1 cellular context compared by ENCODE assay signal in the genomic region with DNA sequence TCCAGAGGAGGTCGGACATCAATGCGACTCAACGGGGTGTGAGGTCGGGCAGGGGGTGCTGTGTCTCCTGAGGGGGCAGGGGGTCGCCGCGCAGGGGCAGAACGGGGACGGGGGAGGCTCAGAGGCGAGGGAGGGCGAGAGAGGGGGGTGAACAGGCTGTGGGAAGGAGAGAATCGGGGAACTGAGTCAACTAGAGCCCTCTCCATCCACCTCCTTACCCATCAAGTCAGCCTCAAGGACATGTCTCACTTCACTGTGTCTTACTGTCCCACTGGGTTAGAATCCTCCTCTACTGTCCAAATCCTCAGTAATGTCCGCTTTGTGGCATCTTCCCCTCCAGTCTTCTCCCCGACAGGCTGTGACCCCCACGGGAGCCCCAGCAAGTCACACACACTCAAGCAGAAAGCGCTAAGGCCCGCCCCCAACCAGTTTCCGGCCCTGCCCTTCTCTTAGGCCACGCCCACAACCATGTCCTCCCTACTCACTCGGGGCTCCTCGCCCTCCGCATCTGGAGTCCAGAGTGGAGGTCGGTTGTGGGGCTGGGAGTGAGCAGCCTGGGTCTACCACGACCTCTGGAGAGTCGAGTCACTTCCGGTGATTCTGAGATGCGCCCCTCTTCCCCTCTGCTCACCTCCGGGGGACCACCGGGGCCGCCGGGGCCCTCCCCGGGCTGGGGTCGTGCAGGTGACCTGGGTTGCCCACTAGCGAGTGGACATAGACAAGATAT.
TF ChIP-seq lines count a peak whose summit lies in the region.

No MANE protein-coding gene starts in this region.

TF ChIP-seq in A549, 52 proteins besides CTCF, POLR2A, EP300 and RAD21 (continued from another document):
- TF ChIP-seq E2F6 (IDR thresholded peaks at IDR 0.05; ENCODE audit: borderline replicate concordance, low read depth) (no peak), RFX5 (IDR thresholded peaks at IDR 0.05) (no peak), NPAS2 (CRISPR knock-in tag; IDR thresholded peaks at IDR 0.05; ENCODE audit: borderline replicate concordance) (no peak), KDM5A (IDR thresholded peaks at IDR 0.05) (no peak), ZFP36 (IDR thresholded peaks at IDR 0.05; ENCODE audit: borderline replicate concordance, partially characterized antibody) (no peak)
- TF ChIP-seq, protein P1, sequence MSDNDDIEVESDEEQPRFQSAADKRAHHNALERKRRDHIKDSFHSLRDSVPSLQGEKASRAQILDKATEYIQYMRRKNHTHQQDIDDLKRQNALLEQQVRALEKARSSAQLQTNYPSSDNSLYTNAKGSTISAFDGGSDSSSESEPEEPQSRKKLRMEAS (IDR thresholded peaks at IDR 0.05): no peak
- TF ChIP-seq, protein P2, sequence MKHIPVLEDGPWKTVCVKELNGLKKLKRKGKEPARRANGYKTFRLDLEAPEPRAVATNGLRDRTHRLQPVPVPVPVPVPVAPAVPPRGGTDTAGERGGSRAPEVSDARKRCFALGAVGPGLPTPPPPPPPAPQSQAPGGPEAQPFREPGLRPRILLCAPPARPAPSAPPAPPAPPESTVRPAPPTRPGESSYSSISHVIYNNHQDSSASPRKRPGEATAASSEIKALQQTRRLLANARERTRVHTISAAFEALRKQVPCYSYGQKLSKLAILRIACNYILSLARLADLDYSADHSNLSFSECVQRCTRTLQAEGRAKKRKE (CRISPR knock-in tag; IDR thresholded peaks at IDR 0.05; ENCODE audit: low read depth): no peak
TF ChIP-seq in A549: peak in this region for 0.
